In genomic region chr2:11068856-11069526, GRCh38 we compare ENCODE assay signal across 27 cellular contexts.
"Had no signal": no experiment of that assay in that cellular context is flagged by ENCODE, and none has a peak within 500 bp of the region (broad histone marks: within the 10 kb centered on the region; RNA-seq: fewer than 3 reads in every experiment).

No MANE protein-coding gene starts in this region.

- H3K4me3 ChIP-seq: adrenal gland, body of pancreas had no signal

- ATAC-seq: activated CD4-positive, CD25-positive, alpha-beta regulatory T cell treated with anti-CD3 and anti-CD28 coated beads, Interleukin-2, amount 50 U/mL, for 24 hours; activated naive CD8-positive, alpha-beta T cell treated with anti-CD3 and anti-CD28 coated beads, Interleukin-2, amount 50 U/mL, for 24 hours; body of pancreas; T-helper 17 cell had no signal

- H3K36me3 Mint-ChIP-seq: activated naive CD4-positive, alpha-beta T cell treated with anti-CD3 and anti-CD28 coated beads, Interleukin-2, amount 50 U/mL, for 24 hours; activated naive CD8-positive, alpha-beta T cell treated with anti-CD3 and anti-CD28 coated beads for 36 hours had no signal

- H3K4me1 Mint-ChIP-seq: activated B cell treated with CpG ODN at 0.5 μM for 24 hours; activated naive CD8-positive, alpha-beta T cell treated with anti-CD3 and anti-CD28 coated beads, Interleukin-2, amount 50 U/mL, for 24 hours had no signal

- H3K27ac Mint-ChIP-seq: activated B cell treated with CpG ODN at 0.5 μM for 24 hours; activated CD4-positive, alpha-beta memory T cell treated with anti-CD3 and anti-CD28 coated beads, Interleukin-2, amount 10 ng/mL, durations not matched to agents 7 days and 5 days; activated CD4-positive, alpha-beta T cell treated with anti-CD3 and anti-CD28 coated beads, Interleukin-2, amount 10 ng/mL, durations not matched to agents 7 days and 5 days; activated naive CD4-positive, alpha-beta T cell treated with anti-CD3 and anti-CD28 coated beads for 36 hours; activated naive CD4-positive, alpha-beta T cell treated with anti-CD3 and anti-CD28 coated beads, Interleukin-2, amount 50 U/mL, for 24 hours; activated naive CD8-positive, alpha-beta T cell treated with anti-CD3 and anti-CD28 coated beads for 36 hours; activated naive CD8-positive, alpha-beta T cell treated with anti-CD3 and anti-CD28 coated beads, Interleukin-2, amount 50 U/mL, for 24 hours; activated T-helper 1 cell treated with anti-CD3 and anti-CD28 coated beads, Interleukin-12 subunit alpha, Interleukin-12 subunit beta, Interleukin-2, Interleukin-4 antibody, amounts not matched to agents 30 ng/mL and 10 ng/mL and 1 ng/mL, durations not matched to agents 14 hours and 24 hours and 36 hours; activated T-helper 2 cell treated with anti-CD3 and anti-CD28 coated beads, Interferon-gamma antibody, Interleukin-2, Interleukin-4, amounts not matched to agents 10 μg/mL and 5 μg/mL and 100 μg/mL, durations not matched to agents 14 hours and 24 hours and 36 hours; T-helper 17 cell; T-helper 2 cell treated with Interferon-gamma antibody and Interleukin-4, amounts not matched to agents 5 μg/mL and 100 μg/mL, for 36 hours had no signal

- DNase-seq: activated B cell treated with CpG ODN at 0.5 μM for 24 hours; activated CD4-positive, alpha-beta memory T cell treated with anti-CD3 and anti-CD28 coated beads, Interleukin-2, amount 10 ng/mL, durations not matched to agents 7 days and 5 days; activated CD4-positive, alpha-beta T cell treated with anti-CD3 and anti-CD28 coated beads, Interleukin-2, amount 10 ng/mL, durations not matched to agents 7 days and 5 days; activated CD4-positive, alpha-beta T cell treated with anti-CD3 and anti-CD28 coated beads, Interleukin-2, amount 50 U/mL, for 4 hours; activated effector memory CD4-positive, alpha-beta T cell treated with anti-CD3 and anti-CD28 coated beads, Interleukin-2, amount 50 U/mL, for 16 hours; activated naive CD4-positive, alpha-beta T cell treated with anti-CD3 and anti-CD28 coated beads for 36 hours; activated naive CD8-positive, alpha-beta T cell treated with anti-CD3 and anti-CD28 coated beads for 36 hours; activated naive CD8-positive, alpha-beta T cell treated with anti-CD3 and anti-CD28 coated beads, Interleukin-2, amount 50 U/mL, for 24 hours; activated T-cell treated with anti-CD3 and anti-CD28 coated beads, Interleukin-2, amount 50 U/mL, for 1 hour; activated T-cell treated with anti-CD3 and anti-CD28 coated beads, Interleukin-2, amount 50 U/mL, for 48 hours; adrenal gland; amygdala; aorta; body of pancreas; caudate nucleus; effector CD8-positive, alpha-beta T cell; foreskin fibroblast; T-helper 1 cell; T-helper 17 cell; T1000; WERI-Rb-1 had no signal

- H3K9me3 ChIP-seq: adrenal gland, body of pancreas had no signal

- H3K4me3 Mint-ChIP-seq: activated B cell treated with CpG ODN at 0.5 μM for 24 hours; activated CD4-positive, alpha-beta memory T cell treated with anti-CD3 and anti-CD28 coated beads, Interleukin-2, amount 10 ng/mL, durations not matched to agents 7 days and 5 days; activated CD4-positive, alpha-beta T cell treated with anti-CD3 and anti-CD28 coated beads, Interleukin-2, amount 10 ng/mL, durations not matched to agents 7 days and 5 days; activated naive CD4-positive, alpha-beta T cell treated with anti-CD3 and anti-CD28 coated beads for 36 hours; activated naive CD4-positive, alpha-beta T cell treated with anti-CD3 and anti-CD28 coated beads, Interleukin-2, amount 50 U/mL, for 24 hours; activated naive CD8-positive, alpha-beta T cell treated with anti-CD3 and anti-CD28 coated beads for 36 hours; activated naive CD8-positive, alpha-beta T cell treated with anti-CD3 and anti-CD28 coated beads, Interleukin-2, amount 50 U/mL, for 24 hours; activated T-helper 1 cell treated with anti-CD3 and anti-CD28 coated beads, Interleukin-12 subunit alpha, Interleukin-12 subunit beta, Interleukin-2, Interleukin-4 antibody, amounts not matched to agents 30 ng/mL and 10 ng/mL and 1 ng/mL, durations not matched to agents 14 hours and 24 hours and 36 hours; T-helper 17 cell; T-helper 2 cell treated with Interferon-gamma antibody and Interleukin-4, amounts not matched to agents 5 μg/mL and 100 μg/mL, for 36 hours had no signal

- H3K4me1 ChIP-seq: adrenal gland, body of pancreas had no signal

- H3K27me3 ChIP-seq: body of pancreas had no signal

- H3K27ac ChIP-seq: adrenal gland, body of pancreas, epithelial cell of prostate, WERI-Rb-1 had no signal

- H3K9me3 Mint-ChIP-seq: activated B cell treated with CpG ODN at 0.5 μM for 24 hours; activated CD4-positive, alpha-beta memory T cell treated with anti-CD3 and anti-CD28 coated beads, Interleukin-2, amount 10 ng/mL, durations not matched to agents 7 days and 5 days; activated CD4-positive, alpha-beta T cell treated with anti-CD3 and anti-CD28 coated beads, Interleukin-2, amount 10 ng/mL, durations not matched to agents 7 days and 5 days; activated naive CD4-positive, alpha-beta T cell treated with anti-CD3 and anti-CD28 coated beads for 36 hours; activated naive CD4-positive, alpha-beta T cell treated with anti-CD3 and anti-CD28 coated beads, Interleukin-2, amount 50 U/mL, for 24 hours; activated naive CD8-positive, alpha-beta T cell treated with anti-CD3 and anti-CD28 coated beads for 36 hours; activated naive CD8-positive, alpha-beta T cell treated with anti-CD3 and anti-CD28 coated beads, Interleukin-2, amount 50 U/mL, for 24 hours; activated T-helper 1 cell treated with anti-CD3 and anti-CD28 coated beads, Interleukin-12 subunit alpha, Interleukin-12 subunit beta, Interleukin-2, Interleukin-4 antibody, amounts not matched to agents 30 ng/mL and 10 ng/mL and 1 ng/mL, durations not matched to agents 14 hours and 24 hours and 36 hours; activated T-helper 2 cell treated with anti-CD3 and anti-CD28 coated beads, Interferon-gamma antibody, Interleukin-2, Interleukin-4, amounts not matched to agents 10 μg/mL and 5 μg/mL and 100 μg/mL, durations not matched to agents 14 hours and 24 hours and 36 hours; T-helper 2 cell treated with Interferon-gamma antibody and Interleukin-4, amounts not matched to agents 5 μg/mL and 100 μg/mL, for 36 hours had no signal

- H3K36me3 ChIP-seq: adrenal gland, WERI-Rb-1 had no signal
